ENCODE assay signal across 8 cellular contexts in genomic region chr19:56140583-56141415, GRCh38. TPM values are rescaled to one million over a fixed set of nuclear protein-coding genes. Genes with fewer than 3 reads are reported as not detected.
A peak's percentile ranks its signal among the peaks of the same experiment; 100 is the strongest.
DNase-seq lines count a peak whose midpoint lies in the region; TF ChIP-seq lines count a peak whose summit lies in the region.

TSS of gene ZNF444 (plus strand) at chr19:56141287. CDS start at chr19:56146912, 5,625 bp downstream.

- no peaks in the 10 kb centered on the region for H3K9me3 Mint-ChIP-seq in activated naive CD4-positive, alpha-beta T cell treated with anti-CD3 and anti-CD28 coated beads for 36 hours

- H3K36me3 ChIP-seq in neuron (ENCODE audit: insufficient read depth, low read length): no peaks in the 10 kb centered on the region
- H3K36me3 ChIP-seq in subcutaneous abdominal adipose tissue (ENCODE audit: control insufficient read depth in 5 of 5, insufficient read depth in 5 of 5, low read length in 5 of 5): peaks cover 0 to 2% (median 0%) of the 10 kb centered on the region in 5 donors

- H3K27me3 ChIP-seq in neuron (ENCODE audit: insufficient read depth, low read length) (no peaks in the 10 kb centered on the region), subcutaneous abdominal adipose tissue (ENCODE audit: control insufficient read depth in 5 of 5, insufficient read depth in 4 of 5, low read length in 5 of 5) (no peaks in the 10 kb centered on the region)

- H3K4me3 ChIP-seq in neuron (ENCODE audit: low read length) (peak within 1 kb of the TSS; percentile 58), subcutaneous abdominal adipose tissue (ENCODE audit: low read depth in 1 of 5, low read length in 5 of 5) (peak within 1 kb of the TSS; percentile 67 to 79 (median 71))

- H3K27me3 Mint-ChIP-seq in activated naive CD4-positive, alpha-beta T cell treated with anti-CD3 and anti-CD28 coated beads for 36 hours (ENCODE audit: low read depth): no peaks in the 10 kb centered on the region

- peaks cover 35% of the 10 kb centered on the region for H3K4me1 Mint-ChIP-seq in activated naive CD4-positive, alpha-beta T cell treated with anti-CD3 and anti-CD28 coated beads for 36 hours (ENCODE audit: low read depth)

- intact Hi-C loops in activated naive CD4-positive, alpha-beta T cell treated with anti-CD3 and anti-CD28 coated beads for 36 hours (cut with micrococcal nuclease): loop anchor here (1.0 to 2.0 kb wide), 5 partner anchors 19 to 541 kb away; partner anchors contain the start of genes FIZ1, U2AF2, ZNF787 and ZSCAN5A

- H3K9me3 ChIP-seq in neuron (ENCODE audit: low read length): no peaks in the 10 kb centered on the region
- no peaks in the 10 kb centered on the region for H3K9me3 ChIP-seq in subcutaneous abdominal adipose tissue (ENCODE audit: control insufficient read depth in 5 of 5, low read length in 5 of 5)

- peak within 1 kb of the TSS; percentile 70 for H3K27ac ChIP-seq in subcutaneous abdominal adipose tissue (ENCODE audit: low read depth, low read length)

- peak within 1 kb of the TSS; percentile 39 for H2AFZ ChIP-seq in neuron (ENCODE audit: low read depth, low read length)

- H3K4me1 ChIP-seq in neuron (ENCODE audit: insufficient read depth, low read length): peaks cover 7% of the 10 kb centered on the region
- peaks cover 3 to 33% (median 18%) of the 10 kb centered on the region in 5 donors for H3K4me1 ChIP-seq in subcutaneous abdominal adipose tissue (ENCODE audit: control insufficient read depth in 5 of 5, insufficient read depth in 5 of 5, low read length in 5 of 5)

- CTCF ChIA-PET in HEK293T (lab: Yijun Ruan, JAX): no interaction called here
- CTCF ChIA-PET in activated naive CD4-positive, alpha-beta T cell treated with anti-CD3 and anti-CD28 coated beads for 36 hours (lab: Charles Lee): interaction anchor here (0.6 to 1.0 kb wide), 3 partner anchors 33 to 431 kb away, joined by 3 to 4 read pairs (median 3); no protein-coding TSS in a partner anchor

- peak within 1 kb of the TSS; percentile 95 for H3K27ac Mint-ChIP-seq in activated naive CD4-positive, alpha-beta T cell treated with anti-CD3 and anti-CD28 coated beads for 36 hours

- H3K4me3 Mint-ChIP-seq in activated naive CD4-positive, alpha-beta T cell treated with anti-CD3 and anti-CD28 coated beads for 36 hours: peak within 1 kb of the TSS; percentile 97

- H3K36me3 Mint-ChIP-seq in activated naive CD4-positive, alpha-beta T cell treated with anti-CD3 and anti-CD28 coated beads for 36 hours (ENCODE audit: low read depth): peaks cover 1% of the 10 kb centered on the region

- H3K9ac ChIP-seq in subcutaneous abdominal adipose tissue (ENCODE audit: low read length in 5 of 5): peak within 1 kb of the TSS; percentile 1 to 80 (median 75)

- peak; percentile 96 for DNase-seq in GF-D8 (lab: John Stamatoyannopoulos, UW)
- DNase-seq in HEK293T (ENCODE audit: extremely low spot score): peak; percentile 94
- peak; percentile 100 for DNase-seq in MV-4-11 (lab: John Stamatoyannopoulos, UW)
- peak; percentile 96 for DNase-seq in SK-N-DZ (ENCODE audit: low spot score)
- DNase-seq in activated naive CD4-positive, alpha-beta T cell treated with anti-CD3 and anti-CD28 coated beads for 36 hours: peak; percentile 99
- peak; percentile 99 for DNase-seq in foreskin melanocyte

- POLR2A ChIA-PET in HEK293T (lab: Yijun Ruan, JAX): interaction anchor here (0.6 kb wide), 1 partner anchor 20 kb away, joined by 4 read pairs; the partner anchor contains the start of gene ZNF787

TF ChIP-seq in HEK293T, 16 proteins besides CTCF, POLR2A, EP300 and RAD21:
- TF ChIP-seq SUZ12 (IDR thresholded peaks at IDR 0.05) (peak; percentile 98), BHLHE40 (IDR thresholded peaks at IDR 0.05; ENCODE audit: borderline replicate concordance) (no peak), PKNOX1 (IDR thresholded peaks at IDR 0.05) (peak; percentile 59; the same call in 1 of the 2 replicates), FOXA1 (IDR thresholded peaks at IDR 0.05) (no peak), LEF1 (IDR thresholded peaks at IDR 0.05; ENCODE audit: borderline replicate concordance) (no peak), FOXM1 (IDR thresholded peaks at IDR 0.05; ENCODE audit: borderline replicate concordance) (no peak), HDGF (IDR thresholded peaks at IDR 0.05; ENCODE audit: borderline replicate concordance) (no peak), TARDBP (IDR thresholded peaks at IDR 0.05) (no peak), L3MBTL2 (conservative IDR thresholded peaks at IDR 0.05) (peak; percentile 93), CTBP1 (IDR thresholded peaks at IDR 0.05; ENCODE audit: borderline replicate concordance) (no peak), SP1 (IDR thresholded peaks at IDR 0.05) (no peak), FOXK2 (IDR thresholded peaks at IDR 0.05) (no peak), ELF4 (IDR thresholded peaks at IDR 0.05) (peak; percentile 92), ZNF384 (IDR thresholded peaks at IDR 0.05) (0 out of 2 replicates have a peak, but pooled peaks have one; percentile 27)
TF ChIP-seq in HEK293T: peak in this region for 5.

RNA-seq across cellular contexts. Expression of gene ZNF444, which starts in this region (rescaled TPM):
- polyA plus RNA-seq in SK-N-DZ (2014; cell fraction: cytosol; rRNA removed): 12.2 and 31.6 TPM in 2 replicates
- 63.4 and 87.1 TPM in 2 replicates for polyA plus RNA-seq in SK-N-DZ (2014; cell fraction: nucleus; rRNA removed)
- total RNA-seq in activated naive CD4-positive, alpha-beta T cell treated with anti-CD3 and anti-CD28 coated beads for 36 hours: 10 to 100 TPM; 17.8 to 21.4 TPM

Comparison
In these comparisons a context has a peak if more than half of its experiments do, and no peak if none do; other contexts are left out.
1. Peak in every context shown above with its lines: DNase-seq, H3K4me3 ChIP-seq and H3K27ac ChIP-seq.